ENCODE assay signal across 7 cellular contexts in the genomic region with DNA sequence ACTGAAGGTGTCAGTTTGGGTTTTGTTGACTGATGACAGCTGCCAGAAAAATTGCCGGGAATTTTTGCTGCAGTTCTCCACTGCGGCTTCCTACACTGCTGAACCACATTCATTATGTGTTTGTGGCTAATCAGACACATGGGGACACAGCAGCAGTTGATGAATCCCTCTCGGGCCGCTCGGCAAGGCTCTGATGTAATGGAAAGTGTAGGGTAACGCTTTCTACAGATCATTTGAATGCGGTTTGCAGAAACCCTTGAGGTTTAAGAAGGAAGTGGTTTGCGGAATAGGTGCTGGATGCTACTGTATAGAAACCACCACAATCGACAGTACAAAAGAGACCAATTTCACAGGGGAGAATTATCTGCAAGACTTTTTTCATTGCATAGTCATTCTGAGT.
DNase-seq lines count a peak whose midpoint lies in the region; ATAC-seq and TF ChIP-seq lines count a peak whose summit lies in the region.

No MANE protein-coding gene starts in this region.

- peaks cover 2% of the 10 kb centered on the region; the same call in 1 of the 2 replicates for H3K4me1 ChIP-seq in OCI-LY3 (ENCODE audit: low read length)
- H3K4me1 ChIP-seq in skeletal muscle satellite cell (ENCODE audit: control insufficient read depth, insufficient read depth, low read length) = peaks cover 18% of the 10 kb centered on the region
- H3K4me1 ChIP-seq in BE2C = no peaks in the 10 kb centered on the region

- peaks cover 74% of the 10 kb centered on the region for H3K27me3 ChIP-seq in OCI-LY3 (ENCODE audit: low read depth, low read length)
- H3K27me3 ChIP-seq in skeletal muscle satellite cell (ENCODE audit: control insufficient read depth, insufficient read depth, low read length) = no peaks in the 10 kb centered on the region
- H3K27me3 ChIP-seq in BE2C = peaks cover 21% of the 10 kb centered on the region

- H3K4me2 ChIP-seq in OCI-LY3 (ENCODE audit: low read length) = 0 out of 2 replicates have a peak overlapping the region, but pooled peaks have one; percentile 17
- H3K4me2 ChIP-seq in skeletal muscle satellite cell (ENCODE audit: low read length) = peak overlapping the region; percentile 69

- no peak overlapping the region for H3K9ac ChIP-seq in OCI-LY3 (ENCODE audit: low read length)
- peak overlapping the region; percentile 28 for H3K9ac ChIP-seq in skeletal muscle satellite cell (ENCODE audit: low read depth, low read length)

- H3K9me3 ChIP-seq in OCI-LY3 (ENCODE audit: insufficient read depth, low read length) (no peaks in the 10 kb centered on the region), skeletal muscle satellite cell (replicated peaks; ENCODE audit: low read length) (no peaks in the 10 kb centered on the region), BE2C (no peaks in the 10 kb centered on the region)

- H4K20me1 ChIP-seq in OCI-LY3 (ENCODE audit: insufficient read depth, low read length) = 0 out of 2 replicates have a peak, but pooled peaks cover 5% of the 10 kb centered on the region

- H3K4me3 ChIP-seq in OCI-LY3 (ENCODE audit: low read length) = no peak overlapping the region
- peak overlapping the region; percentile 23 for H3K4me3 ChIP-seq in skeletal muscle satellite cell (ENCODE audit: low read length)
- H3K4me3 ChIP-seq in BE2C (ENCODE audit: low read depth, low read length) = no peak overlapping the region

- no peak overlapping the region for H3K27ac ChIP-seq in OCI-LY3 (ENCODE audit: low read length)

- ATAC-seq in GM18870 (IDR thresholded peaks at IDR 0.05; ENCODE audit: unreplicated experiment) (peak; percentile 100), HG02970 (IDR thresholded peaks at IDR 0.05; ENCODE audit: low FRiP score, unreplicated experiment) (peak; percentile 96)

- H3K79me2 ChIP-seq in OCI-LY3 (ENCODE audit: low read length) = no peaks in the 10 kb centered on the region

- no peak overlapping the region for H2AFZ ChIP-seq in OCI-LY3 (ENCODE audit: low read depth, low read length)

- TF ChIP-seq CTCF in OCI-LY3 (IDR thresholded peaks at IDR 0.05; ENCODE audit: low read depth, low read length) (no peak), BE2C (IDR thresholded peaks at IDR 0.05; ENCODE audit: low read depth, low read length) (no peak)

- H3K36me3 ChIP-seq in OCI-LY3 (replicated peaks; ENCODE audit: low read depth, low read length) (no peaks in the 10 kb centered on the region), skeletal muscle satellite cell (ENCODE audit: insufficient read depth, low read length) (no peaks in the 10 kb centered on the region), BE2C (no peaks in the 10 kb centered on the region)

- peak; percentile 15 for DNase-seq in activated effector memory CD4-positive, alpha-beta T cell treated with Interleukin-2 at 50 U/mL for 16 hours
- DNase-seq in HT-29 (ENCODE audit: low spot score) (no peak), BE2C (no peak)
